ENCODE assay signal across 14 cellular contexts in the genomic region with DNA sequence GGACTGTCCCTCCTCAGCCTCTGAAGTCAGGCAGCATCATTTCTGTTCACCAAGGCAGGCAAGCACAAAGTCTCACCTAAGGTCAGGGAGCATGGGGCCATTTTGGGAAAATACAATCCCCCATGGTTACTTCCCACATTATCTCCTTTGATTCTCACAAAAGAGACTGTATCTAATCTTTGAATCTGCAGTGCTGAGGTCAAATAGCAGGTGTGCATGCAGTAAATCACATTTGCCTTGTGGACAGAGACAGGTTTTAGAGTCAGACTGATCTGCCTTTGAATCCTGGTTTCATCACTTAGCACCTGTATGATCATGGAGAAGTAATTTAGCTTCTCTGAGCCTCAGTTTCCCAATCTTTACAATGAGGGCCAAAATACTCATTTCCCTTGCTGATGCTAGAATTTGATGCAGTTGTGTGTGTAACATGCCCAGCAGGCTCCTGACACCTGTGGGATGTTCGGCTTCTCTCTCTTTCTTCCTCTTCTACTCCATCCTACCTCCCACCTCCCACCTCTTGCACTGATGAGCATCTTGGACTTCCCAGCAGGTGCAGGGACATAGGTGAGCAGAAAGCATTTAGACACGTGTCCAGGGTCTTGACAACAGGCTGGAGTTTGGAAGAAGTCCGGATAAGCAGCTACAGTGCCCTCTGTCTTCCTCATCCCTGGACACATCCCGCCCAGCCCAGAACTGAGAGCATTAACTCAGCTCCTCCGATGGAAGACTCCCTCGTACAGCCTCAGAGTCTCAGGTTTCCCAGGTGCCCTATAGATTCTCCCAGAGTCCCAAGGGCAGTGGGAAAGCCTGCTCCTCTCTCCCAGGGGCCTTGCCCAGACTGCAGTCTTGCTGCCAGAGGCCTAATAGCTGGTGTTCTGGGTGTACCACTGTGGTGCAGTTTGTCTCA.
"Had no signal": no experiment of that assay in that cellular context is flagged by ENCODE, and none has a peak within 500 bp of the region (broad histone marks: within the 10 kb centered on the region; RNA-seq: fewer than 3 reads in every experiment).

No MANE protein-coding gene starts in this region.

- H3K9me3 Mint-ChIP-seq: activated CD4-positive, alpha-beta memory T cell treated with anti-CD3 and anti-CD28 coated beads, Interleukin-2, amount 10 ng/mL, durations not matched to agents 7 days and 5 days; activated naive CD4-positive, alpha-beta T cell treated with anti-CD3 and anti-CD28 coated beads, Interleukin-2, amount 10 ng/mL, durations not matched to agents 7 days and 5 days; activated T-cell treated with anti-CD3 and anti-CD28 coated beads, Interleukin-2, amount 50 U/mL, for 24 hours; nephron progenitor cell had no signal

- H3K27me3 ChIP-seq: stomach had no signal

- H3K4me3 ChIP-seq: skin epidermis, stomach had no signal

- H3K4me1 Mint-ChIP-seq: activated CD4-positive, alpha-beta memory T cell treated with anti-CD3 and anti-CD28 coated beads, Interleukin-2, amount 10 ng/mL, durations not matched to agents 7 days and 5 days; activated CD8-positive, alpha-beta memory T cell treated with anti-CD3 and anti-CD28 coated beads, Interleukin-2, amount 10 ng/mL, durations not matched to agents 7 days and 5 days; activated naive CD4-positive, alpha-beta T cell treated with anti-CD3 and anti-CD28 coated beads, Interleukin-2, amount 10 ng/mL, durations not matched to agents 7 days and 5 days had no signal

- H3K27ac Mint-ChIP-seq: activated CD4-positive, alpha-beta memory T cell treated with anti-CD3 and anti-CD28 coated beads, Interleukin-2, amount 10 ng/mL, durations not matched to agents 7 days and 5 days; activated CD8-positive, alpha-beta memory T cell treated with anti-CD3 and anti-CD28 coated beads, Interleukin-2, amount 10 ng/mL, durations not matched to agents 7 days and 5 days; activated naive CD4-positive, alpha-beta T cell treated with anti-CD3 and anti-CD28 coated beads, Interleukin-2, amount 10 ng/mL, durations not matched to agents 7 days and 5 days; activated T-cell treated with anti-CD3 and anti-CD28 coated beads, Interleukin-2, amount 50 U/mL, for 24 hours; nephron progenitor cell had no signal

- H3K36me3 Mint-ChIP-seq: activated CD8-positive, alpha-beta memory T cell treated with anti-CD3 and anti-CD28 coated beads, Interleukin-2, amount 10 ng/mL, durations not matched to agents 7 days and 5 days; activated naive CD4-positive, alpha-beta T cell treated with anti-CD3 and anti-CD28 coated beads, Interleukin-2, amount 10 ng/mL, durations not matched to agents 7 days and 5 days had no signal

- H3K9me3 ChIP-seq: stomach had no signal

- H3K27ac ChIP-seq: skin epidermis, stomach had no signal

- DNase-seq: activated CD4-positive, alpha-beta memory T cell treated with anti-CD3 and anti-CD28 coated beads, Interleukin-2, amount 10 ng/mL, durations not matched to agents 7 days and 5 days; activated CD4-positive, alpha-beta T cell treated with anti-CD3 and anti-CD28 coated beads for 48 hours; activated CD4-positive, CD25-positive, alpha-beta regulatory T cell; activated CD8-positive, alpha-beta memory T cell treated with anti-CD3 and anti-CD28 coated beads, Interleukin-2, amount 10 ng/mL, durations not matched to agents 7 days and 5 days; activated naive CD4-positive, alpha-beta T cell treated with anti-CD3 and anti-CD28 coated beads, Interleukin-2, amount 10 ng/mL, durations not matched to agents 7 days and 5 days; activated T-cell treated with anti-CD3 and anti-CD28 coated beads, Interleukin-2, amount 50 U/mL, for 24 hours; nephron progenitor cell; occipital lobe; stimulated activated CD4-positive, alpha-beta T cell treated with anti-CD3 and anti-CD28 coated beads, Interleukin-15, amount 100 ng/mL, for 24 hours; stimulated activated CD4-positive, alpha-beta T cell treated with anti-CD3 and anti-CD28 coated beads, Interleukin-2, amount 100 ng/mL, for 48 hours; stomach; T-helper 1 cell; T-helper 9 cell had no signal

- H3K4me3 Mint-ChIP-seq: activated CD4-positive, alpha-beta memory T cell treated with anti-CD3 and anti-CD28 coated beads, Interleukin-2, amount 10 ng/mL, durations not matched to agents 7 days and 5 days; activated CD8-positive, alpha-beta memory T cell treated with anti-CD3 and anti-CD28 coated beads, Interleukin-2, amount 10 ng/mL, durations not matched to agents 7 days and 5 days; activated naive CD4-positive, alpha-beta T cell treated with anti-CD3 and anti-CD28 coated beads, Interleukin-2, amount 10 ng/mL, durations not matched to agents 7 days and 5 days; activated T-cell treated with anti-CD3 and anti-CD28 coated beads, Interleukin-2, amount 50 U/mL, for 24 hours; nephron progenitor cell had no signal

- ATAC-seq: activated CD8-positive, alpha-beta memory T cell treated with anti-CD3 and anti-CD28 coated beads, Interleukin-2, amount 10 ng/mL, durations not matched to agents 7 days and 5 days had no signal

- H3K27me3 Mint-ChIP-seq: activated CD4-positive, alpha-beta memory T cell treated with anti-CD3 and anti-CD28 coated beads, Interleukin-2, amount 10 ng/mL, durations not matched to agents 7 days and 5 days; activated CD8-positive, alpha-beta memory T cell treated with anti-CD3 and anti-CD28 coated beads, Interleukin-2, amount 10 ng/mL, durations not matched to agents 7 days and 5 days; activated T-cell treated with anti-CD3 and anti-CD28 coated beads, Interleukin-2, amount 50 U/mL, for 24 hours had no signal
